ENCODE assay signal across 8 cellular contexts in the genomic region with DNA sequence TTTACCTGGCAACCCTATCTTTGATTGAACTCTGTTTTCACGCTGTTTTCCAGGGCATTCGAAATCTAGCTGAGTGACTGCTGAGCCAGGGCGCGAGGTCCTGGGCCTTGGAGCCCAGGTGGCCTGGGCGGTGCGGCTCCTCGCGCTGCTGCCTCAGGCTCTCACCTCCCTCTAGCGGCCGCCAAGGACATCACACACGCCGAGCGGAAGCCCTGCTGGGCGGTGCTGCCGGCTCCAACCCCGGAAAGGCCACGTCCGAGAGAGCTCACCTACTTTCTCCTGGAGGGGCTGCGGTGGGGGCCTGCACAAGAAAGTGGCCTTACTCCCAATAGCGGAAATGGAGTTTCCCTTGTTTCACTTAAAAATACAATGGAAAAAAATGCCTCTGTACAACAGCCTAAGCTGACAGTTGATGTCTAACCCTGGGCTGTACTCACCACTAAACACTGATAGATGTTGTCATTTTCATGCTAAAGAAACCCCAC.
DNase-seq lines count a peak whose midpoint lies in the region; ATAC-seq, FAIRE-seq and TF ChIP-seq lines count a peak whose summit lies in the region.

No MANE protein-coding gene starts in this region.

- no TSS peak for BruUV-seq in HepG2 (replicated peaks; lab: Mats Ljungman, UMichigan)

- DNase-seq in GM19239 (ENCODE audit: insufficient read length, low spot score) (peak; percentile 67), NCI-H345 treated with DMSO at 0.1 percent for 48 hours (lab: John Stamatoyannopoulos, UW; ENCODE audit: unreplicated experiment) (peak; percentile 73), choroid plexus epithelial cell (ENCODE audit: low read depth) (peak; percentile 83), HepG2 (ENCODE audit: low spot score) (peak; percentile 53)
- DNase-seq in activated CD4-positive, alpha-beta T cell treated with anti-CD3 and anti-CD28 coated beads for 4 hours = peak; percentile 69 to 71
- peak; percentile 81 for DNase-seq in stimulated activated CD4-positive, alpha-beta T cell treated with anti-CD3 and anti-CD28 coated beads, Interleukin-4, amount 100 ng/mL, for 24 hours

- no peaks in the 10 kb centered on the region for H3K79me2 ChIP-seq in HepG2 (ENCODE audit: insufficient read depth, low read length)

- intact Hi-C loops in HepG2 (cut with micrococcal nuclease; ENCODE audit: unreplicated experiment) = loop anchor here (2.0 to 5.0 kb wide), 3 partner anchors 55 to 1002 kb away; a partner anchor contains a TSS

- ATAC-seq in HG03354 (IDR thresholded peaks at IDR 0.05; ENCODE audit: poor library complexity, severe bottlenecking, unreplicated experiment) = peak; percentile 100
- peak; percentile 100 for ATAC-seq in HepG2

- FAIRE-seq in GM19239 (lab: Jason Lieb, UNC) (peak; percentile 92), HepG2 (lab: Jason Lieb, UNC) (peak; percentile 63)

- in situ Hi-C loops in HepG2 (cut with HindIII; ENCODE audit: extremely low pct_ligation_motif_present, low pct_unique_long_range_greater_than_20kb) = no loop called here

- H3K27ac ChIP-seq in BLaER1 treated with 17β-estradiol and CSF1 and Interleukin-3, amounts not matched to agents 10 nM and 100 nM = peak overlapping the region in 1 of 11 experiments; percentile 23; a peak in 1 of 22 replicates
- H3K27ac ChIP-seq in HepG2 (ENCODE audit: extremely low read length, insufficient read depth, low read length) = no peak overlapping the region

- H2AFZ ChIP-seq in HepG2 (ENCODE audit: low read length) = peak overlapping the region; percentile 98

- H3K27me3 ChIP-seq in BLaER1 treated with 17β-estradiol and CSF1 and Interleukin-3, amounts not matched to agents 10 nM and 100 nM = no peaks in the 10 kb centered on the region
- peaks cover 0 to 8% of the 10 kb centered on the region in 2 experiments; a peak in 1 of 5 replicates for H3K27me3 ChIP-seq in HepG2 (ENCODE audit: control insufficient read depth in 1 of 2, insufficient read depth in 2 of 2, low read length in 2 of 2)

- under 1% methylated on average over 20 of the region's 20 CpGs for WGBS in HepG2 (ENCODE audit: low lambda C conversion rate)

- peak overlapping the region in 4 of 10 experiments; percentile 22 to 40 (median 28); a peak in 7 of 20 replicates for H3K4me3 ChIP-seq in BLaER1 treated with 17β-estradiol and CSF1 and Interleukin-3, amounts not matched to agents 10 nM and 100 nM
- H3K4me3 ChIP-seq in choroid plexus epithelial cell (ENCODE audit: low read depth, low read length) = peak overlapping the region; percentile 38
- H3K4me3 ChIP-seq in HepG2 (replicated peaks in 1 of 3; ENCODE audit: insufficient read depth in 1 of 3, low read depth in 2 of 3, low read length in 3 of 3) = peak overlapping the region; percentile 5 to 51 (median 48); a peak in 3 of 6 replicates

- TF ChIP-seq CTCF in choroid plexus epithelial cell (conservative IDR thresholded peaks at IDR 0.05; ENCODE audit: low read depth, low read length) = peak; percentile 90
- peak; percentile 94 for TF ChIP-seq CTCF in HepG2 (CRISPR knock-in tag; IDR thresholded peaks at IDR 0.05)

- no peaks in the 10 kb centered on the region for H3K36me3 ChIP-seq in BLaER1 treated with 17β-estradiol and CSF1 and Interleukin-3, amounts not matched to agents 10 nM and 100 nM
- H3K36me3 ChIP-seq in HepG2 (replicated peaks in 1 of 2; ENCODE audit: control insufficient read depth in 1 of 2, insufficient read depth in 2 of 2, low read length in 2 of 2) = no peaks in the 10 kb centered on the region

- H4K20me1 ChIP-seq in BLaER1 treated with 17β-estradiol and CSF1 and Interleukin-3, amounts not matched to agents 10 nM and 100 nM = no peaks in the 10 kb centered on the region
- no peaks in the 10 kb centered on the region for H4K20me1 ChIP-seq in HepG2 (ENCODE audit: insufficient read depth, low read length)

- TF ChIP-seq RAD21 in HepG2 (CRISPR knock-in tag; IDR thresholded peaks at IDR 0.05) = peak; percentile 58

- peak overlapping the region; percentile 28 to 68 (median 50); a peak in 16 of 22 replicates for H3K4me2 ChIP-seq in BLaER1 treated with 17β-estradiol and CSF1 and Interleukin-3, amounts not matched to agents 10 nM and 100 nM
- H3K4me2 ChIP-seq in HepG2 (ENCODE audit: low read depth, low read length) = peak overlapping the region; percentile 91

- CTCF ChIA-PET in HepG2 (lab: Yijun Ruan, JAX; ENCODE audit: low intra/inter-chr PET ratio, low total read pairs) = interaction anchor here (3.7 kb wide), 1 partner anchor 91 kb away, joined by 20 read pairs; no protein-coding TSS in a partner anchor

- peak overlapping the region in 3 of 11 experiments; percentile 26 to 50 (median 49); a peak in 3 of 22 replicates for H3K9ac ChIP-seq in BLaER1 treated with 17β-estradiol and CSF1 and Interleukin-3, amounts not matched to agents 10 nM and 100 nM
- no peak overlapping the region for H3K9ac ChIP-seq in HepG2 (ENCODE audit: insufficient read depth, low read depth, low read length)

- POLR2A ChIA-PET in HepG2 (lab: Yijun Ruan, JAX) = no interaction called here

- no peaks in the 10 kb centered on the region for H3K9me3 ChIP-seq in BLaER1 treated with 17β-estradiol and CSF1 and Interleukin-3, amounts not matched to agents 10 nM and 100 nM (replicated peaks in 1 of 11)
- H3K9me3 ChIP-seq in HepG2 (ENCODE audit: low read length) = no peaks in the 10 kb centered on the region

- H3K4me1 ChIP-seq in BLaER1 treated with 17β-estradiol and CSF1 and Interleukin-3, amounts not matched to agents 10 nM and 100 nM = no peaks in the 10 kb centered on the region
- H3K4me1 ChIP-seq in HepG2 (ENCODE audit: insufficient read depth, low read length) = peaks cover 19% of the 10 kb centered on the region

- no peak for TF ChIP-seq POLR2A in HepG2 (IDR thresholded peaks at IDR 0.05; ENCODE audit: insufficient read depth in 1 of 2, low read depth in 2 of 2, low read length in 2 of 2)

- TF ChIP-seq EP300 in HepG2 (IDR thresholded peaks at IDR 0.05; ENCODE audit: low read depth in 2 of 2, low read length in 2 of 2) (no peak), HepG2 (CRISPR knock-in tag; IDR thresholded peaks at IDR 0.05; ENCODE audit: borderline replicate concordance) (no peak)

TF ChIP-seq in HepG2, 621 proteins besides CTCF, POLR2A, EP300 and RAD21 (continues in another document):
- TF ChIP-seq, protein P1, sequence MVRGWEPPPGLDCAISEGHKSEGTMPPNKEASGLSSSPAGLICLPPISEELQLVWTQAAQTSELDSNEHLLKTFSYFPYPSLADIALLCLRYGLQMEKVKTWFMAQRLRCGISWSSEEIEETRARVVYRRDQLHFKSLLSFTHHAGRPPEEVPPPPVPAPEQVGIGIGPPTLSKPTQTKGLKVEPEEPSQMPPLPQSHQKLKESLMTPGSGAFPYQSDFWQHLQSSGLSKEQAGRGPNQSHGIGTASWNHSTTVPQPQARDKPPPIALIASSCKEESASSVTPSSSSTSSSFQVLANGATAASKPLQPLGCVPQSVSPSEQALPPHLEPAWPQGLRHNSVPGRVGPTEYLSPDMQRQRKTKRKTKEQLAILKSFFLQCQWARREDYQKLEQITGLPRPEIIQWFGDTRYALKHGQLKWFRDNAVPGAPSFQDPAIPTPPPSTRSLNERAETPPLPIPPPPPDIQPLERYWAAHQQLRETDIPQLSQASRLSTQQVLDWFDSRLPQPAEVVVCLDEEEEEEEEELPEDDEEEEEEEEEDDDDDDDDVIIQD (CRISPR knock-in tag; IDR thresholded peaks at IDR 0.05; ENCODE audit: low read depth) = 0 out of 2 replicates have a peak, but pooled peaks have one; percentile 27
- peak; percentile 75; the same call in 1 of the 2 replicates for TF ChIP-seq HOXA5 (CRISPR knock-in tag; IDR thresholded peaks at IDR 0.05)
- no peak for TF ChIP-seq NBN (conservative IDR thresholded peaks at IDR 0.05)
- no peak for TF ChIP-seq ZFYVE20 (CRISPR knock-in tag; IDR thresholded peaks at IDR 0.05; ENCODE audit: borderline replicate concordance, low read depth)
- TF ChIP-seq ZNF350 (CRISPR knock-in tag; IDR thresholded peaks at IDR 0.05; ENCODE audit: borderline replicate concordance, low read depth) = peak; percentile 69; the same call in 1 of the 2 replicates
- TF ChIP-seq GABPB1 (CRISPR knock-in tag; IDR thresholded peaks at IDR 0.05) = peak; percentile 89
- TF ChIP-seq, protein P2, sequence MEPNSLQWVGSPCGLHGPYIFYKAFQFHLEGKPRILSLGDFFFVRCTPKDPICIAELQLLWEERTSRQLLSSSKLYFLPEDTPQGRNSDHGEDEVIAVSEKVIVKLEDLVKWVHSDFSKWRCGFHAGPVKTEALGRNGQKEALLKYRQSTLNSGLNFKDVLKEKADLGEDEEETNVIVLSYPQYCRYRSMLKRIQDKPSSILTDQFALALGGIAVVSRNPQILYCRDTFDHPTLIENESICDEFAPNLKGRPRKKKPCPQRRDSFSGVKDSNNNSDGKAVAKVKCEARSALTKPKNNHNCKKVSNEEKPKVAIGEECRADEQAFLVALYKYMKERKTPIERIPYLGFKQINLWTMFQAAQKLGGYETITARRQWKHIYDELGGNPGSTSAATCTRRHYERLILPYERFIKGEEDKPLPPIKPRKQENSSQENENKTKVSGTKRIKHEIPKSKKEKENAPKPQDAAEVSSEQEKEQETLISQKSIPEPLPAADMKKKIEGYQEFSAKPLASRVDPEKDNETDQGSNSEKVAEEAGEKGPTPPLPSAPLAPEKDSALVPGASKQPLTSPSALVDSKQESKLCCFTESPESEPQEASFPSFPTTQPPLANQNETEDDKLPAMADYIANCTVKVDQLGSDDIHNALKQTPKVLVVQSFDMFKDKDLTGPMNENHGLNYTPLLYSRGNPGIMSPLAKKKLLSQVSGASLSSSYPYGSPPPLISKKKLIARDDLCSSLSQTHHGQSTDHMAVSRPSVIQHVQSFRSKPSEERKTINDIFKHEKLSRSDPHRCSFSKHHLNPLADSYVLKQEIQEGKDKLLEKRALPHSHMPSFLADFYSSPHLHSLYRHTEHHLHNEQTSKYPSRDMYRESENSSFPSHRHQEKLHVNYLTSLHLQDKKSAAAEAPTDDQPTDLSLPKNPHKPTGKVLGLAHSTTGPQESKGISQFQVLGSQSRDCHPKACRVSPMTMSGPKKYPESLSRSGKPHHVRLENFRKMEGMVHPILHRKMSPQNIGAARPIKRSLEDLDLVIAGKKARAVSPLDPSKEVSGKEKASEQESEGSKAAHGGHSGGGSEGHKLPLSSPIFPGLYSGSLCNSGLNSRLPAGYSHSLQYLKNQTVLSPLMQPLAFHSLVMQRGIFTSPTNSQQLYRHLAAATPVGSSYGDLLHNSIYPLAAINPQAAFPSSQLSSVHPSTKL (CRISPR knock-in tag; IDR thresholded peaks at IDR 0.05) = peak; percentile 38; the same call in 1 of the 2 replicates
- TF ChIP-seq ZSCAN29 (CRISPR knock-in tag; conservative IDR thresholded peaks at IDR 0.05) = no peak
- TF ChIP-seq NFE2L2 (IDR thresholded peaks at IDR 0.05; ENCODE audit: low read length) = no peak
- no peak; the same call in 1 of the 2 replicates for TF ChIP-seq ZNF160 (CRISPR knock-in tag; IDR thresholded peaks at IDR 0.05)
- no peak for TF ChIP-seq SP4 (CRISPR knock-in tag; IDR thresholded peaks at IDR 0.05)
- no peak for TF ChIP-seq TCF12 (IDR thresholded peaks at IDR 0.05)
- no peak for TF ChIP-seq TCF12 (CRISPR knock-in tag; IDR thresholded peaks at IDR 0.05)
- 0 out of 2 replicates have a peak, but pooled peaks have one; percentile 54 for TF ChIP-seq ZNF510 (CRISPR knock-in tag; IDR thresholded peaks at IDR 0.05; ENCODE audit: low read depth)
- TF ChIP-seq CAMTA2 (CRISPR knock-in tag; IDR thresholded peaks at IDR 0.05; ENCODE audit: borderline replicate concordance) = no peak
